In the genomic region with DNA sequence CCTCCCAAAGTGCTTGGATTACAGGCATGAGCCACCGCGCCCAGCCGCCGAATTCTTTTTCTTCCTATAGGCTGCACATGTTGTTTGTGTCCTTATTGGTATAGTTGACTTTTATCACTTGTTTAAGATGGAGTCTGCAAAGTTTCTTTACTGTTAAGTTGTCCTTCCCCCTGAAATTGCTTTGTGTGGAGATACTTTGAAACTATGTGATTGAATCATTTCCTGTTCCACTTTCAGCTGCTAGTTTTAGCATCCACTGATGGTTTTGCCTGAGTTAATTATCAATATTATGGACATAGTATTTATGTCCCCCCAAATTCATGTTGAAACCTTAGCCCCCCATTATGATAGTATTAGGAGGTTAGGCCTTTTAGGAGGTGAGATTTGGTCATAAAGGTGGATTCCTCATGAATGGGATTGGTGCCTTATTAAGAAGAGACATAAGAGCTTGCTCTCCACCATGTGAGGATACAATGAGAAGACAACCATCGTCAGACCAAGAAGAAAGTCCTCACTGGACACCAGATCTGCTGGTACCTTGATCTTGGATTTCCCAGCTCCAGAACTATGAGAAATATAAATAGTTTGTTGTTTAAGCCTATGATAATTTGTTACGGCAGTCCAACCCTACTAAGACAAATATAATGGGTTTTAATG, we compare ENCODE assay signal across 9 cellular contexts. TPM values are rescaled to one million over a fixed set of nuclear protein-coding genes. Genes with fewer than 3 reads are reported as not detected.
A peak's percentile ranks its signal among the peaks of the same experiment; 100 is the strongest.
DNase-seq lines count a peak whose midpoint lies in the region; ATAC-seq, FAIRE-seq and TF ChIP-seq lines count a peak whose summit lies in the region.
"Had no signal": no experiment of that assay in that cellular context is flagged by ENCODE, and none has a peak within 500 bp of the region (broad histone marks: within the 10 kb centered on the region; RNA-seq: fewer than 3 reads in every experiment).

No MANE protein-coding gene starts in this region.

- H3K4me3 ChIP-seq in endothelial cell of umbilical vein (replicated peaks in 1 of 3; ENCODE audit: insufficient read depth in 1 of 3, low read depth in 1 of 3, low read length in 3 of 3): no peak overlapping the region
- no peak overlapping the region for H3K4me3 ChIP-seq in hepatocyte

- H4K20me1 ChIP-seq in endothelial cell of umbilical vein (replicated peaks; ENCODE audit: control insufficient read depth, extremely low read depth, insufficient read depth, low read length) (no peaks in the 10 kb centered on the region), hepatocyte (ENCODE audit: insufficient read depth, poor library complexity, severe bottlenecking) (no peaks in the 10 kb centered on the region)

- H3K4me1 ChIP-seq in endothelial cell of umbilical vein (ENCODE audit: control insufficient read depth, extremely low read depth, insufficient read depth, low read length) (peaks cover 7% of the 10 kb centered on the region), hepatocyte (ENCODE audit: insufficient read depth) (no peaks in the 10 kb centered on the region)

- no peaks in the 10 kb centered on the region for H3K9me1 ChIP-seq in endothelial cell of umbilical vein (replicated peaks; ENCODE audit: control insufficient read depth, extremely low read depth, insufficient read depth, low read length)

- dilution Hi-C loops in endothelial cell of umbilical vein (cut with MboI; ENCODE audit: extremely low pct_ligation_motif_present, low sequenced_read_pairs): no loop called here

- no TSS peak for BruUV-seq in endothelial cell of umbilical vein (replicated peaks; lab: Mats Ljungman, UMichigan)

- no peak overlapping the region for H3K27ac ChIP-seq in endothelial cell of umbilical vein (ENCODE audit: insufficient read depth, low read depth, low read length)
- H3K27ac ChIP-seq in hepatocyte: no peak overlapping the region

- H3K4me2 ChIP-seq in endothelial cell of umbilical vein (ENCODE audit: insufficient read depth, low read length): peak overlapping the region; percentile 17
- H3K4me2 ChIP-seq in hepatocyte: no peak overlapping the region

- H3K9me3 ChIP-seq in endothelial cell of umbilical vein (replicated peaks; ENCODE audit: control insufficient read depth, insufficient read depth, low read length) (no peaks in the 10 kb centered on the region), hepatocyte (ENCODE audit: low read depth) (no peaks in the 10 kb centered on the region)

- WGBS in hepatocyte (ENCODE audit: low lambda C conversion rate, missing lambda C conversion rate): 99% methylated on average over 6 of the region's 6 CpGs

- H2AFZ ChIP-seq in endothelial cell of umbilical vein (ENCODE audit: low read depth, low read length) (no peak overlapping the region), hepatocyte (no peak overlapping the region)

- no peaks in the 10 kb centered on the region for H3K9me2 ChIP-seq in hepatocyte (replicated peaks; ENCODE audit: insufficient read depth)

- intact Hi-C loops in endothelial cell of umbilical vein (cut with micrococcal nuclease): no loop called here

- no peak for TF ChIP-seq POLR2A in endothelial cell of umbilical vein (IDR thresholded peaks at IDR 0.05; ENCODE audit: low read depth, low read length)

- FAIRE-seq in endothelial cell of umbilical vein (lab: Jason Lieb, UNC) (peak; percentile 61), D721Med (lab: Jason Lieb, UNC) (no peak)

- H3K79me2 ChIP-seq in endothelial cell of umbilical vein (ENCODE audit: control insufficient read depth, insufficient read depth, low read length) (peaks cover 22% of the 10 kb centered on the region), hepatocyte (peaks cover 6% of the 10 kb centered on the region)

- H3K27me3 ChIP-seq in endothelial cell of umbilical vein (ENCODE audit: control insufficient read depth in 2 of 2, insufficient read depth in 2 of 2, low read length in 2 of 2) (no peaks in the 10 kb centered on the region), hepatocyte (no peaks in the 10 kb centered on the region)

- H3K36me3 ChIP-seq in endothelial cell of umbilical vein (ENCODE audit: control insufficient read depth in 2 of 2, extremely low read depth in 1 of 2, insufficient read depth in 2 of 2, low read length in 2 of 2) (peaks cover 2 to 4% of the 10 kb centered on the region in 2 experiments), hepatocyte (replicated peaks; ENCODE audit: insufficient read depth, low read depth) (peaks cover 4% of the 10 kb centered on the region)

- POLR2A ChIA-PET in endothelial cell of umbilical vein (lab: Charles Lee): no interaction called here

- CTCF ChIA-PET in endothelial cell of umbilical vein (lab: Charles Lee): interaction anchor here (1.0 to 3.1 kb wide), 3 partner anchors 11 to 76 kb away, joined by 3 to 19 read pairs (median 4); no protein-coding TSS in a partner anchor

- TF ChIP-seq CTCF in endothelial cell of umbilical vein (IDR thresholded peaks at IDR 0.05; ENCODE audit: extremely low read depth in 1 of 2, insufficient read depth in 1 of 2, low read depth in 1 of 2, low read length in 2 of 2) (no peak), D721Med (IDR thresholded peaks at IDR 0.05; ENCODE audit: insufficient read depth, missing control alignments) (no peak), hepatocyte (IDR thresholded peaks at IDR 0.05; ENCODE audit: poor library complexity) (no peak)

- ATAC-seq in GM18867 (IDR thresholded peaks at IDR 0.05; ENCODE audit: unreplicated experiment) (peak; percentile 72), GM21619 (IDR thresholded peaks at IDR 0.05; ENCODE audit: unreplicated experiment) (peak; percentile 81), HG03439 (IDR thresholded peaks at IDR 0.05; ENCODE audit: unreplicated experiment) (peak; percentile 49)

- H3K9ac ChIP-seq in endothelial cell of umbilical vein (replicated peaks; ENCODE audit: extremely low read depth, insufficient read depth, low read length): no peak overlapping the region

- DNase-seq in endothelial cell of umbilical vein (ENCODE audit: low read depth, low spot score) (peak; percentile 11), D721Med (ENCODE audit: insufficient read length, low spot score) (no peak), activated gamma-delta T cell (lab: John Stamatoyannopoulos, UW) (no peak), hepatocyte (ENCODE audit: low spot score) (no peak)
- DNase-seq: natural killer cell; NK-92 treated with Interleukin-12 subunit alpha and Interleukin-12 subunit beta, amount 100 ng/mL, for 24 hours had no signal

TF ChIP-seq in endothelial cell of umbilical vein, 7 proteins besides CTCF, POLR2A, EP300 and RAD21:
- TF ChIP-seq POLR2AphosphoS5 (IDR thresholded peaks at IDR 0.05; ENCODE audit: insufficient read depth, low read depth, low read length) (no peak), MYC (IDR thresholded peaks at IDR 0.05; ENCODE audit: low read depth, low read length) (no peak), EZH2 (IDR thresholded peaks at IDR 0.05; ENCODE audit: borderline replicate concordance, low read depth, low read length, severe bottlenecking) (no peak), FOS (IDR thresholded peaks at IDR 0.05; ENCODE audit: borderline replicate concordance, insufficient read depth, low read length) (no peak), JUN (IDR thresholded peaks at IDR 0.05; ENCODE audit: borderline replicate concordance, insufficient read depth, insufficient read length, low read depth) (no peak), GATA2 (IDR thresholded peaks at IDR 0.05; ENCODE audit: insufficient read depth, insufficient read length, low read depth, low read length) (no peak)
- TF ChIP-seq, protein P1, sequence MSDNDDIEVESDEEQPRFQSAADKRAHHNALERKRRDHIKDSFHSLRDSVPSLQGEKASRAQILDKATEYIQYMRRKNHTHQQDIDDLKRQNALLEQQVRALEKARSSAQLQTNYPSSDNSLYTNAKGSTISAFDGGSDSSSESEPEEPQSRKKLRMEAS (IDR thresholded peaks at IDR 0.05; ENCODE audit: insufficient read depth, insufficient read length): no peak

RNA-seq across cellular contexts. Expression of a gene that starts 34.9 kb away (rescaled TPM):
- 58.0 and 62.2 TPM in 2 replicates for total RNA-seq in endothelial cell of umbilical vein
- polyA plus RNA-seq in endothelial cell of umbilical vein: 19.5 and 23.4 TPM in 2 replicates
- polyA plus RNA-seq in endothelial cell of umbilical vein (2011; cell fraction: cytosol; rRNA removed): 35.4 and 38.2 TPM in 2 replicates
- polyA plus RNA-seq in endothelial cell of umbilical vein (2011; cell fraction: nucleus; rRNA removed): 60.5 and 80.6 TPM in 2 replicates
- polyA plus RNA-seq in endothelial cell of umbilical vein (2012): 72.4 and 84.5 TPM in 2 replicates
- 27.8 and 46.7 TPM in 2 replicates for polyA minus RNA-seq in endothelial cell of umbilical vein
- 23.5 TPM for polyA minus RNA-seq in endothelial cell of umbilical vein (2011; cell fraction: cytosol; rRNA and poly(A)+ RNA removed)
- polyA minus RNA-seq in endothelial cell of umbilical vein (2011; cell fraction: nucleus; rRNA and poly(A)+ RNA removed): 44.6 and 61.2 TPM in 2 replicates
- 61.1 and 65.4 TPM in 2 replicates for total RNA-seq in hepatocyte
- polyA plus RNA-seq in hepatocyte: 38.1 and 53.9 TPM in 2 replicates

RNA-seq across cellular contexts. Expression of a gene that starts 35.0 kb away (rescaled TPM):
- 52.9 and 55.3 TPM in 2 replicates for total RNA-seq in endothelial cell of umbilical vein
- polyA plus RNA-seq in endothelial cell of umbilical vein: 10.9 and 13.2 TPM in 2 replicates
- 19.2 and 21.4 TPM in 2 replicates for polyA plus RNA-seq in endothelial cell of umbilical vein (2011; cell fraction: cytosol; rRNA removed)
- polyA plus RNA-seq in endothelial cell of umbilical vein (2011; cell fraction: nucleus; rRNA removed): 11.3 and 13.3 TPM in 2 replicates
- 52.0 and 62.2 TPM in 2 replicates for polyA plus RNA-seq in endothelial cell of umbilical vein (2012)
- polyA minus RNA-seq in endothelial cell of umbilical vein: 16.4 and 31.5 TPM in 2 replicates
- 30.8 TPM for polyA minus RNA-seq in endothelial cell of umbilical vein (2011; cell fraction: cytosol; rRNA and poly(A)+ RNA removed)
- polyA minus RNA-seq in endothelial cell of umbilical vein (2011; cell fraction: nucleus; rRNA and poly(A)+ RNA removed): 3.8 and 10.6 TPM in 2 replicates
- total RNA-seq in hepatocyte: 25.6 and 27.7 TPM in 2 replicates
- 70.1 and 85.9 TPM in 2 replicates for polyA plus RNA-seq in hepatocyte
